In the genomic region with DNA sequence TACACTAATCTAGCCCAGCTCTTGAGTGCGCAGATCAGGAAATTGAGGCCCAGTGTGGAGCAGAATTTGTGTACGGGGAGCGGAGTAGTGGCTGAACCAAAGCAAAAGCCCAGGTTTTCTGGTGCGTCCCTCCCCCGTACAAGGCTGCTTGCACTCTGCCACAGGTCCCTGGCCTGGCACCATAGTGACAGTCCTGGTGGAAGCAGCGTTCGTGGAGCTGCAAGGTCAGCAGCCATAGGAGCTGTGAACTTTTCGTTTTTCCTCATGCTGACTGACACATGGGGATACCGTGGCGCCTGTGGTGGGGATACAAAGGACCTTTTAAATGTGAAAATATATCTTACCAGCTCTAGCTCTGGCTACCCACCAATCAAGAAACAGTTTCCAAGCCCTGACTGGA, we compare ENCODE assay signal across 1 cellular context.
TF ChIP-seq lines count a peak whose summit lies in the region.

No MANE protein-coding gene starts in this region.

TF ChIP-seq in K562, 482 proteins besides CTCF, POLR2A, EP300 and RAD21 (continued from another document):
- TF ChIP-seq JUN (IDR thresholded peaks at IDR 0.05; ENCODE audit: borderline replicate concordance, low read depth, low read length): no peak
- no peak for TF ChIP-seq JUN (CRISPR knock-in tag; IDR thresholded peaks at IDR 0.05; ENCODE audit: borderline replicate concordance)
